In genomic region chr17:9361572-9361955, GRCh38 we compare ENCODE assay signal across 21 cellular contexts.
"Had no signal": no experiment of that assay in that cellular context is flagged by ENCODE, and none has a peak within 500 bp of the region (broad histone marks: within the 10 kb centered on the region; RNA-seq: fewer than 3 reads in every experiment).

No MANE protein-coding gene starts in this region.

- H3K27ac Mint-ChIP-seq: activated CD8-positive, alpha-beta memory T cell treated with anti-CD3 and anti-CD28 coated beads, Interleukin-2, amount 10 ng/mL, durations not matched to agents 7 days and 5 days; activated naive CD4-positive, alpha-beta T cell treated with anti-CD3 and anti-CD28 coated beads, Interleukin-2, amount 50 U/mL, for 72 hours; activated naive CD8-positive, alpha-beta T cell treated with anti-CD3 and anti-CD28 coated beads, Interleukin-2, amount 50 U/mL, for 24 hours; activated T-cell treated with anti-CD3 and anti-CD28 coated beads, Interleukin-2, amount 50 U/mL, for 24 hours; activated T-helper 1 cell treated with anti-CD3 and anti-CD28 coated beads, Interleukin-12 subunit alpha, Interleukin-12 subunit beta, Interleukin-2, Interleukin-4 antibody, amounts not matched to agents 30 ng/mL and 10 ng/mL and 1 ng/mL, durations not matched to agents 14 hours and 24 hours and 36 hours; T-helper 1 cell treated with Interleukin-12 subunit alpha and Interleukin-12 subunit beta and Interleukin-4 antibody, amounts not matched to agents 30 μg/mL and 1 μg/mL, for 36 hours had no signal

- H3K4me1 ChIP-seq: Peyer's patch had no signal

- ATAC-seq: activated CD8-positive, alpha-beta memory T cell treated with anti-CD3 and anti-CD28 coated beads, Interleukin-2, amount 10 ng/mL, durations not matched to agents 7 days and 5 days; activated naive CD4-positive, alpha-beta T cell treated with anti-CD3 and anti-CD28 coated beads, Interleukin-2, amount 50 U/mL, for 72 hours; activated naive CD8-positive, alpha-beta T cell treated with anti-CD3 and anti-CD28 coated beads, Interleukin-2, amount 50 U/mL, for 24 hours had no signal

- H3K27me3 Mint-ChIP-seq: activated CD8-positive, alpha-beta memory T cell treated with anti-CD3 and anti-CD28 coated beads, Interleukin-2, amount 10 ng/mL, durations not matched to agents 7 days and 5 days; activated T-cell treated with anti-CD3 and anti-CD28 coated beads, Interleukin-2, amount 50 U/mL, for 24 hours had no signal

- H3K9me3 Mint-ChIP-seq: activated naive CD4-positive, alpha-beta T cell treated with anti-CD3 and anti-CD28 coated beads, Interleukin-2, amount 50 U/mL, for 72 hours; activated naive CD8-positive, alpha-beta T cell treated with anti-CD3 and anti-CD28 coated beads, Interleukin-2, amount 50 U/mL, for 24 hours; activated T-cell treated with anti-CD3 and anti-CD28 coated beads, Interleukin-2, amount 50 U/mL, for 24 hours; activated T-helper 1 cell treated with anti-CD3 and anti-CD28 coated beads, Interleukin-12 subunit alpha, Interleukin-12 subunit beta, Interleukin-2, Interleukin-4 antibody, amounts not matched to agents 30 ng/mL and 10 ng/mL and 1 ng/mL, durations not matched to agents 14 hours and 24 hours and 36 hours; T-helper 1 cell treated with Interleukin-12 subunit alpha and Interleukin-12 subunit beta and Interleukin-4 antibody, amounts not matched to agents 30 μg/mL and 1 μg/mL, for 36 hours had no signal

- H3K9ac ChIP-seq: KMS-11 had no signal

- H3K4me3 ChIP-seq: cardiac muscle cell, Peyer's patch, SJSA1 had no signal

- H3K4me3 Mint-ChIP-seq: activated CD8-positive, alpha-beta memory T cell treated with anti-CD3 and anti-CD28 coated beads, Interleukin-2, amount 10 ng/mL, durations not matched to agents 7 days and 5 days; activated naive CD8-positive, alpha-beta T cell treated with anti-CD3 and anti-CD28 coated beads, Interleukin-2, amount 50 U/mL, for 24 hours; activated T-cell treated with anti-CD3 and anti-CD28 coated beads, Interleukin-2, amount 50 U/mL, for 24 hours; activated T-helper 1 cell treated with anti-CD3 and anti-CD28 coated beads, Interleukin-12 subunit alpha, Interleukin-12 subunit beta, Interleukin-2, Interleukin-4 antibody, amounts not matched to agents 30 ng/mL and 10 ng/mL and 1 ng/mL, durations not matched to agents 14 hours and 24 hours and 36 hours; T-helper 1 cell treated with Interleukin-12 subunit alpha and Interleukin-12 subunit beta and Interleukin-4 antibody, amounts not matched to agents 30 μg/mL and 1 μg/mL, for 36 hours had no signal

- H3K9me3 ChIP-seq: Peyer's patch, SJSA1 had no signal

- DNase-seq: activated CD4-positive, alpha-beta T cell treated with anti-CD3 and anti-CD28 coated beads for 48 hours; activated CD4-positive, alpha-beta T cell treated with anti-CD3 and anti-CD28 coated beads, Interleukin-2, amount 50 U/mL, for 48 hours; activated CD4-positive, CD25-positive, alpha-beta regulatory T cell treated with anti-CD3 and anti-CD28 coated beads, Interleukin-2, amount 50 U/mL, for 72 hours; activated CD8-positive, alpha-beta memory T cell treated with anti-CD3 and anti-CD28 coated beads, Interleukin-2, amount 10 ng/mL, durations not matched to agents 7 days and 5 days; activated effector memory CD4-positive, alpha-beta T cell treated with anti-CD3 and anti-CD28 coated beads, Interleukin-2, amount 50 U/mL, for 16 hours; activated naive CD4-positive, alpha-beta T cell treated with Interleukin-2 at 50 U/mL for 16 hours; activated naive CD8-positive, alpha-beta T cell treated with anti-CD3 and anti-CD28 coated beads, Interleukin-2, amount 50 U/mL, for 24 hours; activated T-cell treated with anti-CD3 and anti-CD28 coated beads, Interleukin-2, amount 50 U/mL, for 24 hours; amygdala; NCI-H1092; NCI-H2029; NCI-H446 treated with DMSO at 0.1 percent for 48 hours; Peyer's patch; SHP77 had no signal

- H3K4me2 ChIP-seq: KMS-11 had no signal

- H3K27me3 ChIP-seq: brain microvascular endothelial cell, cardiac muscle cell, Peyer's patch, SJSA1 had no signal

- H3K36me3 ChIP-seq: brain microvascular endothelial cell, cardiac muscle cell, Peyer's patch, SJSA1 had no signal

- H3K36me3 Mint-ChIP-seq: activated CD8-positive, alpha-beta memory T cell treated with anti-CD3 and anti-CD28 coated beads, Interleukin-2, amount 10 ng/mL, durations not matched to agents 7 days and 5 days had no signal
